Comparison of ENCODE assay signal across 12 cellular contexts in genomic region chr1:3573499-3573898, GRCh38.
"Had no signal": no experiment of that assay in that cellular context is flagged by ENCODE, and none has a peak within 500 bp of the region (broad histone marks: within the 10 kb centered on the region; RNA-seq: fewer than 3 reads in every experiment).

No MANE protein-coding gene starts in this region.

- ATAC-seq: gastroesophageal sphincter; stimulated activated memory B cell treated with anti-CD40 and anti-IgM and Interleukin-4, amounts not matched to agents 10 μg/mL and 1 μg/mL and 100 μg/mL, for 72 hours had no signal

- H3K4me1 ChIP-seq: neural progenitor cell had no signal

- FAIRE-seq: bronchial epithelial cell had no signal

- H3K27ac ChIP-seq: gastroesophageal sphincter, heart right ventricle, neural progenitor cell, ovary, thyroid gland had no signal

- DNase-seq: activated CD4-positive, CD25-positive, alpha-beta regulatory T cell treated with anti-CD3 and anti-CD28 coated beads, Interleukin-2, amount 50 U/mL, for 72 hours; activated naive CD4-positive, alpha-beta T cell; heart right ventricle; ovary; stimulated activated CD4-positive, alpha-beta T cell treated with anti-CD3 and anti-CD28 coated beads, Interleukin-2, amount 100 ng/mL, for 48 hours; T1000; thyroid gland had no signal

- H3K4me2 ChIP-seq: neural progenitor cell had no signal

- H3K36me3 ChIP-seq: gastroesophageal sphincter, heart right ventricle, neural progenitor cell, ovary, thyroid gland had no signal

- H3K4me3 ChIP-seq: gastroesophageal sphincter, heart right ventricle, lung, neural progenitor cell, ovary, thyroid gland had no signal

- H3K9ac ChIP-seq: neural progenitor cell had no signal

- H3K27me3 ChIP-seq: gastroesophageal sphincter, neural progenitor cell, ovary, thyroid gland had no signal

- H2AFZ ChIP-seq: neural progenitor cell had no signal

- H3K9me3 ChIP-seq: gastroesophageal sphincter, heart right ventricle, ovary, thyroid gland had no signal
